ENCODE assay signal across 22 cellular contexts in the genomic region with DNA sequence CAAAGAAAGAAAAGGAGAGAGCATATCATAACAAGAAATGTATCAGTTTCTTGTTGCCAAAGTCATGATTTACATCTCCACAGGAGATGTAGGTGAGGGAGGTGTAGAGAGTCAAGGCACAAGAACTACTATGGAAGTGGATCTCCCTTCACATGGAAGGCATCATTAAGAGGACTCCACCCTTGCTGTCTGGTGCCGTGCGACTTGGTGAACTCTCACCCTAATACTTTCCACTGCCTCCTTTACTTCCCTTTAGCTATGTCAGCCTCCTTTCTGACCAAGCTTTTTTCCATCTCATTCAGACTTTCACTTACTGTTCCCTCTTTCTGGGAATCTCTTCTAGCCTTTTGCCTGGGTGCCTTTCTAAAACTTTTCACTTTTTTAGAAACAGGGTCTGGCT.
A peak's percentile ranks its signal among the peaks of the same experiment; 100 is the strongest.
DNase-seq lines count a peak whose midpoint lies in the region; ATAC-seq, FAIRE-seq and TF ChIP-seq lines count a peak whose summit lies in the region.
"Had no signal": no experiment of that assay in that cellular context is flagged by ENCODE, and none has a peak within 500 bp of the region (broad histone marks: within the 10 kb centered on the region; RNA-seq: fewer than 3 reads in every experiment).

No MANE protein-coding gene starts in this region.

- BruUV-seq in MCF 10A (replicated peaks; lab: Mats Ljungman, UMichigan) = no TSS peak

- H4K91ac ChIP-seq in mesenchymal stem cell (ENCODE audit: low read length) = no peak overlapping the region

- TF ChIP-seq POLR2A in breast epithelium (IDR thresholded peaks at IDR 0.05) = no peak

- H3K4me3 Mint-ChIP-seq in MCF 10A (ENCODE audit: unreplicated experiment) (no peak overlapping the region), astrocyte (ENCODE audit: unreplicated experiment) (no peak overlapping the region)

- H3K36me3 ChIP-seq in breast epithelium (no peaks in the 10 kb centered on the region), astrocyte (ENCODE audit: insufficient read depth, low read length) (no peaks in the 10 kb centered on the region), mesenchymal stem cell (ENCODE audit: control insufficient read depth in 1 of 2, insufficient read depth in 2 of 2, low read depth in 1 of 2, low read length in 2 of 2) (no peaks in the 10 kb centered on the region), psoas muscle (ENCODE audit: insufficient read depth in 1 of 2, low read depth in 1 of 2) (no peaks in the 10 kb centered on the region)
- H3K36me3 ChIP-seq: HAP-1 had no signal

- H3K4me1 ChIP-seq in breast epithelium (no peaks in the 10 kb centered on the region), astrocyte (ENCODE audit: insufficient read depth, low read length) (peaks cover 11% of the 10 kb centered on the region), mesenchymal stem cell (ENCODE audit: control insufficient read depth, insufficient read depth, low read depth, low read length) (peaks cover 5% of the 10 kb centered on the region), psoas muscle (no peaks in the 10 kb centered on the region)

- peak overlapping the region; percentile 39 for H3K27ac Mint-ChIP-seq in MCF 10A (ENCODE audit: low read depth, unreplicated experiment)
- H3K27ac Mint-ChIP-seq in astrocyte (ENCODE audit: unreplicated experiment) = no peak overlapping the region

- no peak overlapping the region for H3K4ac ChIP-seq in mesenchymal stem cell (ENCODE audit: low read depth in 1 of 2, low read length in 2 of 2)

- no peak overlapping the region for H3K9ac ChIP-seq in astrocyte (ENCODE audit: low read length)
- no peak overlapping the region for H3K9ac ChIP-seq in mesenchymal stem cell (ENCODE audit: low read length)

- H3K36me3 Mint-ChIP-seq in MCF 10A (ENCODE audit: insufficient read depth, unreplicated experiment) (no peaks in the 10 kb centered on the region), astrocyte (ENCODE audit: low read depth, unreplicated experiment) (no peaks in the 10 kb centered on the region)

- H3K27me3 ChIP-seq in breast epithelium (no peaks in the 10 kb centered on the region), astrocyte (ENCODE audit: insufficient read depth, low read length) (no peaks in the 10 kb centered on the region), mesenchymal stem cell (ENCODE audit: control insufficient read depth in 1 of 2, insufficient read depth in 1 of 2, low read length in 2 of 2) (no peaks in the 10 kb centered on the region), psoas muscle (ENCODE audit: insufficient read depth in 3 of 3, low read length in 2 of 3) (no peaks in the 10 kb centered on the region)

- intact Hi-C loops in MCF 10A (cut with micrococcal nuclease) = no loop called here
- intact Hi-C loops in breast epithelium (cut with DNase I; ENCODE audit: low total_unique reads) = no loop called here
- intact Hi-C loops in psoas muscle (cut with DNase I) = no loop called here

- no peak overlapping the region for H2BK12ac ChIP-seq in mesenchymal stem cell (ENCODE audit: low read length in 2 of 2)

- H2BK5ac ChIP-seq in mesenchymal stem cell (ENCODE audit: low read depth, low read length, poor library complexity, severe bottlenecking) = no peak overlapping the region

- H4K8ac ChIP-seq in mesenchymal stem cell (ENCODE audit: low read length) = no peak overlapping the region

- peak overlapping the region; percentile 56 for H2AK5ac ChIP-seq in mesenchymal stem cell (ENCODE audit: low read length, severe bottlenecking)

- WGBS in mesenchymal stem cell = 85% methylated on average over 2 of the region's 2 CpGs
- 64 to 81% (median 69%) methylated on average over 2 of the region's 2 CpGs for WGBS in psoas muscle, 3 donors

- no peak overlapping the region for H3K14ac ChIP-seq in mesenchymal stem cell (ENCODE audit: low read length in 2 of 2)

- no peak overlapping the region for H3K27ac ChIP-seq in breast epithelium
- H3K27ac ChIP-seq in astrocyte (ENCODE audit: low read depth, low read length) = no peak overlapping the region
- H3K27ac ChIP-seq in mesenchymal stem cell (ENCODE audit: low read length, poor library complexity, severe bottlenecking) = no peak overlapping the region
- no peak overlapping the region for H3K27ac ChIP-seq in psoas muscle
- H3K27ac ChIP-seq: C4-2B had no signal

- no peak overlapping the region for H2BK120ac ChIP-seq in mesenchymal stem cell (ENCODE audit: low read depth, low read length)

- H3K79me1 ChIP-seq in mesenchymal stem cell (replicated peaks; ENCODE audit: low read length, poor library complexity, severe bottlenecking) = no peaks in the 10 kb centered on the region

- H3K4me3 ChIP-seq in breast epithelium (no peak overlapping the region), astrocyte (ENCODE audit: insufficient read depth, low read depth, low read length) (no peak overlapping the region), mesenchymal stem cell (ENCODE audit: insufficient read depth in 1 of 2, low read depth in 1 of 2, low read length in 2 of 2) (no peak overlapping the region), psoas muscle (no peak overlapping the region)
- H3K4me3 ChIP-seq: HAP-1 had no signal

- no peaks in the 10 kb centered on the region for H3K27me3 Mint-ChIP-seq in MCF 10A (ENCODE audit: insufficient read depth, unreplicated experiment)
- no peaks in the 10 kb centered on the region for H3K27me3 Mint-ChIP-seq in astrocyte (ENCODE audit: low read depth, unreplicated experiment)

- H4K20me1 ChIP-seq in astrocyte (ENCODE audit: insufficient read depth, low read length) = no peaks in the 10 kb centered on the region

- H3K9me3 Mint-ChIP-seq in MCF 10A (ENCODE audit: unreplicated experiment) (no peaks in the 10 kb centered on the region), astrocyte (ENCODE audit: unreplicated experiment) (no peaks in the 10 kb centered on the region)

- no peaks in the 10 kb centered on the region for H3K79me2 ChIP-seq in astrocyte (ENCODE audit: insufficient read depth, low read length)

- CTCF ChIA-PET in MCF 10A (lab: Yijun Ruan, JAX) = no interaction called here

- H3K4me1 Mint-ChIP-seq in MCF 10A (ENCODE audit: insufficient read depth, unreplicated experiment) = peaks cover 35% of the 10 kb centered on the region
- peaks cover 7% of the 10 kb centered on the region for H3K4me1 Mint-ChIP-seq in astrocyte (ENCODE audit: low read depth, unreplicated experiment)

- ATAC-seq in HG03097 (IDR thresholded peaks at IDR 0.05; ENCODE audit: low FRiP score, unreplicated experiment) (no peak), psoas muscle (no peak), GM19324 (IDR thresholded peaks at IDR 0.05; ENCODE audit: low FRiP score, unreplicated experiment) (no peak)

- no peak overlapping the region for H2BK15ac ChIP-seq in mesenchymal stem cell (ENCODE audit: low read depth, poor library complexity, severe bottlenecking)

- no peak for TF ChIP-seq CTCF in MCF 10A (IDR thresholded peaks at IDR 0.05; ENCODE audit: unreplicated experiment)
- TF ChIP-seq CTCF in breast epithelium (IDR thresholded peaks at IDR 0.05) = no peak
- no peak for TF ChIP-seq CTCF in astrocyte (IDR thresholded peaks at IDR 0.05; ENCODE audit: insufficient read depth, low read depth, low read length)
- no peak for TF ChIP-seq CTCF in psoas muscle (IDR thresholded peaks at IDR 0.05)

- POLR2A ChIA-PET in MCF 10A (lab: Yijun Ruan, JAX) = interaction anchor here (0.6 kb wide), 1 partner anchor 27 kb away, joined by 3 read pairs; no protein-coding TSS in a partner anchor

- no peak overlapping the region for H3K18ac ChIP-seq in mesenchymal stem cell (ENCODE audit: low read depth in 1 of 2, low read length in 2 of 2)

- DNase-seq in MCF 10A (ENCODE audit: unreplicated experiment) = no peak
- no peak for DNase-seq in breast epithelium (ENCODE audit: low spot score in 2 of 2)
- no peak for DNase-seq in astrocyte (ENCODE audit: low read depth)
- DNase-seq in mesenchymal stem cell = no peak
- no peak for DNase-seq in psoas muscle
- DNase-seq: 8988T, DMS79, KG1, MV-4-11, NCI-H1105 treated with DMSO at 0.1 percent for 48 hours, NCI-H2029 treated with DMSO at 0.1 percent for 48 hours, NCI-H345, NCI-H524, NCI-H82, Right ventricle myocardium superior had no signal

- H3K23ac ChIP-seq in mesenchymal stem cell (ENCODE audit: low read length in 2 of 2) = no peak overlapping the region

- FAIRE-seq in astrocyte (lab: Jason Lieb, UNC) = no peak
- FAIRE-seq: D721Med, GM19239, HTR-8/SVneo had no signal

- H3K9me3 ChIP-seq in breast epithelium = no peaks in the 10 kb centered on the region
- no peaks in the 10 kb centered on the region for H3K9me3 ChIP-seq in astrocyte (ENCODE audit: insufficient read depth, low read depth, low read length)
- H3K9me3 ChIP-seq in mesenchymal stem cell (ENCODE audit: control insufficient read depth, low read length) = no peaks in the 10 kb centered on the region
- no peaks in the 10 kb centered on the region for H3K9me3 ChIP-seq in psoas muscle
- H3K9me3 ChIP-seq: HAP-1 had no signal

- H3K4me2 ChIP-seq in astrocyte (ENCODE audit: low read length) (peak overlapping the region; percentile 23), mesenchymal stem cell (ENCODE audit: low read length, poor library complexity, severe bottlenecking) (no peak overlapping the region)

- H2AFZ ChIP-seq in astrocyte (ENCODE audit: low read depth, low read length) (no peak overlapping the region), mesenchymal stem cell (ENCODE audit: low read depth, low read length) (no peak overlapping the region)
